ENCODE assay signal across 1 cellular context in the genomic region with DNA sequence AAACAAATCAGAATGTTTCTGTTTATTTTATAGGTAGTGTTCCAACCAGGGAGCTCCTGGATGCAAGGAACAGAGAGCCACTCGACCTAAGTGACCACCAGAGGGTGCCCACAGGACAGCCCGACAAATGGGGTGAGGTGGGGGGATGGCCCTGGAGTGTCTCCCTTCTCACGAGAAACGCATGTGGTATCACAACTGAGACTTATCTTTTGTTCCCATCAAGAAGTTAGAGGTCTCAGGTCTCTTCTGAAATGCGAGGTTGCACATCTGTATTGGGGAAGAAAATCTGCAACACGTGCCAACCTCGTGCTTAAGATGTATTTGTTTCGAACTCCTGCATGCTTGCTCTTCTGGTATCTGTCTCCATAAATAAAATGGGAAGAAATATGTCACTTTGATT.
TF ChIP-seq lines count a peak whose summit lies in the region.

No MANE protein-coding gene starts in this region.

TF ChIP-seq in HepG2, 621 proteins besides CTCF, POLR2A, EP300 and RAD21 (continued from another document and continues in another):
- TF ChIP-seq KIAA2018 (CRISPR knock-in tag; IDR thresholded peaks at IDR 0.05; ENCODE audit: borderline replicate concordance) (no peak), BCL6 (CRISPR knock-in tag; IDR thresholded peaks at IDR 0.05) (peak; percentile 36), ZNF513 (CRISPR knock-in tag; conservative IDR thresholded peaks at IDR 0.05) (no peak), FOXC1 (CRISPR knock-in tag; IDR thresholded peaks at IDR 0.05; ENCODE audit: borderline replicate concordance) (no peak), ZNF674 (CRISPR knock-in tag; IDR thresholded peaks at IDR 0.05; ENCODE audit: low read depth) (no peak), GATAD1 (CRISPR knock-in tag; IDR thresholded peaks at IDR 0.05) (peak; percentile 23; the same call in 1 of the 2 replicates), ZNF446 (CRISPR knock-in tag; IDR thresholded peaks at IDR 0.05) (no peak), SETDB1 (CRISPR knock-in tag; IDR thresholded peaks at IDR 0.05; ENCODE audit: borderline replicate concordance) (no peak), ZNF713 (CRISPR knock-in tag; IDR thresholded peaks at IDR 0.05) (no peak), KLF9 (CRISPR knock-in tag; IDR thresholded peaks at IDR 0.05; ENCODE audit: low read depth) (no peak), KLF13 (CRISPR knock-in tag; IDR thresholded peaks at IDR 0.05) (no peak), SMAD9 (CRISPR knock-in tag; IDR thresholded peaks at IDR 0.05) (no peak), ZBTB21 (CRISPR knock-in tag; IDR thresholded peaks at IDR 0.05) (no peak), GATAD2A (CRISPR knock-in tag; IDR thresholded peaks at IDR 0.05) (peak; percentile 71), ZNF724P (CRISPR knock-in tag; IDR thresholded peaks at IDR 0.05; ENCODE audit: borderline replicate concordance) (no peak), HNF1B (CRISPR knock-in tag; IDR thresholded peaks at IDR 0.05) (peak; percentile 60), ZMYM2 (CRISPR knock-in tag; IDR thresholded peaks at IDR 0.05) (no peak), ZNF792 (CRISPR knock-in tag; IDR thresholded peaks at IDR 0.05) (no peak), KLF11 (CRISPR knock-in tag; IDR thresholded peaks at IDR 0.05) (peak; percentile 52; the same call in 1 of the 2 replicates), RELA (CRISPR knock-in tag; IDR thresholded peaks at IDR 0.05) (no peak), FOXK2 (IDR thresholded peaks at IDR 0.05) (no peak), TAF15 (IDR thresholded peaks at IDR 0.05; ENCODE audit: low read depth, low read length, poor library complexity, severe bottlenecking) (no peak), ZNF75D (CRISPR knock-in tag; IDR thresholded peaks at IDR 0.05; ENCODE audit: borderline replicate concordance) (no peak), ZNF20 (CRISPR knock-in tag; IDR thresholded peaks at IDR 0.05) (no peak), MTA3 (CRISPR knock-in tag; IDR thresholded peaks at IDR 0.05) (no peak), MATR3 (CRISPR knock-in tag; IDR thresholded peaks at IDR 0.05) (no peak), NKX3-1 (CRISPR knock-in tag; IDR thresholded peaks at IDR 0.05) (no peak), ZNF556 (CRISPR knock-in tag; IDR thresholded peaks at IDR 0.05; ENCODE audit: borderline replicate concordance) (no peak), FOXJ3 (CRISPR knock-in tag; IDR thresholded peaks at IDR 0.05; ENCODE audit: borderline replicate concordance) (no peak), NR3C1 (CRISPR knock-in tag; IDR thresholded peaks at IDR 0.05) (no peak), ZNF337 (CRISPR knock-in tag; IDR thresholded peaks at IDR 0.05; ENCODE audit: borderline replicate concordance, low read depth) (no peak), RCOR2 (CRISPR knock-in tag; IDR thresholded peaks at IDR 0.05) (0 out of 2 replicates have a peak, but pooled peaks have one; percentile 35), ZNF7 (CRISPR knock-in tag; IDR thresholded peaks at IDR 0.05) (peak; percentile 24; the same call in 1 of the 2 replicates), ZNF30 (CRISPR knock-in tag; IDR thresholded peaks at IDR 0.05) (no peak), SMC3 (IDR thresholded peaks at IDR 0.05; ENCODE audit: low read length) (peak; percentile 100), MBNL3 (CRISPR knock-in tag; conservative IDR thresholded peaks at IDR 0.05) (no peak), CERS6 (CRISPR knock-in tag; IDR thresholded peaks at IDR 0.05) (no peak), KDM3A (CRISPR knock-in tag; IDR thresholded peaks at IDR 0.05; ENCODE audit: low read depth) (peak; percentile 63; the same call in 1 of the 2 replicates), ZBTB37 (CRISPR knock-in tag; IDR thresholded peaks at IDR 0.05) (no peak), SP2 (CRISPR knock-in tag; IDR thresholded peaks at IDR 0.05) (no peak), ZSCAN21 (CRISPR knock-in tag; IDR thresholded peaks at IDR 0.05; ENCODE audit: borderline replicate concordance) (no peak), ZNF580 (CRISPR knock-in tag; IDR thresholded peaks at IDR 0.05; ENCODE audit: borderline replicate concordance, low read depth) (peak; percentile 87; the same call in 1 of the 2 replicates), SOX5 (CRISPR knock-in tag; IDR thresholded peaks at IDR 0.05; ENCODE audit: borderline replicate concordance) (peak; percentile 47; the same call in 1 of the 2 replicates)
- TF ChIP-seq, protein P1, sequence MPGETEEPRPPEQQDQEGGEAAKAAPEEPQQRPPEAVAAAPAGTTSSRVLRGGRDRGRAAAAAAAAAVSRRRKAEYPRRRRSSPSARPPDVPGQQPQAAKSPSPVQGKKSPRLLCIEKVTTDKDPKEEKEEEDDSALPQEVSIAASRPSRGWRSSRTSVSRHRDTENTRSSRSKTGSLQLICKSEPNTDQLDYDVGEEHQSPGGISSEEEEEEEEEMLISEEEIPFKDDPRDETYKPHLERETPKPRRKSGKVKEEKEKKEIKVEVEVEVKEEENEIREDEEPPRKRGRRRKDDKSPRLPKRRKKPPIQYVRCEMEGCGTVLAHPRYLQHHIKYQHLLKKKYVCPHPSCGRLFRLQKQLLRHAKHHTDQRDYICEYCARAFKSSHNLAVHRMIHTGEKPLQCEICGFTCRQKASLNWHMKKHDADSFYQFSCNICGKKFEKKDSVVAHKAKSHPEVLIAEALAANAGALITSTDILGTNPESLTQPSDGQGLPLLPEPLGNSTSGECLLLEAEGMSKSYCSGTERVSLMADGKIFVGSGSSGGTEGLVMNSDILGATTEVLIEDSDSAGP (CRISPR knock-in tag; IDR thresholded peaks at IDR 0.05; ENCODE audit: borderline replicate concordance), result no peak
- TF ChIP-seq, protein P2, sequence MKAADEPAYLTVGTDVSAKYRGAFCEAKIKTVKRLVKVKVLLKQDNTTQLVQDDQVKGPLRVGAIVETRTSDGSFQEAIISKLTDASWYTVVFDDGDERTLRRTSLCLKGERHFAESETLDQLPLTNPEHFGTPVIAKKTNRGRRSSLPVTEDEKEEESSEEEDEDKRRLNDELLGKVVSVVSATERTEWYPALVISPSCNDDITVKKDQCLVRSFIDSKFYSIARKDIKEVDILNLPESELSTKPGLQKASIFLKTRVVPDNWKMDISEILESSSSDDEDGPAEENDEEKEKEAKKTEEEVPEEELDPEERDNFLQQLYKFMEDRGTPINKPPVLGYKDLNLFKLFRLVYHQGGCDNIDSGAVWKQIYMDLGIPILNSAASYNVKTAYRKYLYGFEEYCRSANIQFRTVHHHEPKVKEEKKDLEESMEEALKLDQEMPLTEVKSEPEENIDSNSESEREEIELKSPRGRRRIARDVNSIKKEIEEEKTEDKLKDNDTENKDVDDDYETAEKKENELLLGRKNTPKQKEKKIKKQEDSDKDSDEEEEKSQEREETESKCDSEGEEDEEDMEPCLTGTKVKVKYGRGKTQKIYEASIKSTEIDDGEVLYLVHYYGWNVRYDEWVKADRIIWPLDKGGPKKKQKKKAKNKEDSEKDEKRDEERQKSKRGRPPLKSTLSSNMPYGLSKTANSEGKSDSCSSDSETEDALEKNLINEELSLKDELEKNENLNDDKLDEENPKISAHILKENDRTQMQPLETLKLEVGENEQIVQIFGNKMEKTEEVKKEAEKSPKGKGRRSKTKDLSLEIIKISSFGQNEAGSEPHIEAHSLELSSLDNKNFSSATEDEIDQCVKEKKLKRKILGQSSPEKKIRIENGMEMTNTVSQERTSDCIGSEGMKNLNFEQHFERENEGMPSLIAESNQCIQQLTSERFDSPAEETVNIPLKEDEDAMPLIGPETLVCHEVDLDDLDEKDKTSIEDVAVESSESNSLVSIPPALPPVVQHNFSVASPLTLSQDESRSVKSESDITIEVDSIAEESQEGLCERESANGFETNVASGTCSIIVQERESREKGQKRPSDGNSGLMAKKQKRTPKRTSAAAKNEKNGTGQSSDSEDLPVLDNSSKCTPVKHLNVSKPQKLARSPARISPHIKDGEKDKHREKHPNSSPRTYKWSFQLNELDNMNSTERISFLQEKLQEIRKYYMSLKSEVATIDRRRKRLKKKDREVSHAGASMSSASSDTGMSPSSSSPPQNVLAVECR (CRISPR knock-in tag; IDR thresholded peaks at IDR 0.05; ENCODE audit: borderline replicate concordance), result no peak
